In the genomic region with DNA sequence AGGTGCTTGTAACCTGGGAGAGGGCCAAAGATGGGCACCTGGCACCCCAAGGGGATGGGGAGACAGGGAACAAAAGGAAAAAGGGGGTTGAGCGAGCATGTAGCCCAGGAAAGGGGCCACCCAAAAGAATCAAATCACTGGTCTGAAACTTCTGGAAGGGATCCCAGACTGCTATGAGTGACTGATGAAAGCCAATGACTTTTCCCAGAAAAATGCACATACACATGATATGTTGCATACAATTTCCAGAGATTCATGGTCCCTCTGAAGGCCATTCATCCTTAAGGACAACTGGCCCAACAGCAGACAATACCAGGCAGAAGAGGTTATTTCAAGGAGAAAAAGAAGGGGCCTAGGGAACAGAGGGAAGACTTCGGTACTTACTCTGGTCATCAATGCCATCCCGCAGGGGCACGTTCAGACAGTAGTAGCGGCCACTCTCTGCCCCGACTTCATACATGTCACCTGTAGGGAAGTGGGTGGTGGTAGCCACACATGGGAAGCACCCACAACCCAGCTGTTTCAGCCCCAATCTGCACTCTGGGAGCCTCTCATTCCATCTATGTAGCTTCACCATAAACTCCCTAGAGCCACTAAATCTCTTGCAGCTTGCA, we compare ENCODE assay signal across 16 cellular contexts.
"Had no signal": no experiment of that assay in that cellular context is flagged by ENCODE, and none has a peak within 500 bp of the region (broad histone marks: within the 10 kb centered on the region; RNA-seq: fewer than 3 reads in every experiment).

No MANE protein-coding gene starts in this region.

- H3K36me3 ChIP-seq: uterus had no signal

- H3K4me1 ChIP-seq: uterus had no signal

- H3K27ac ChIP-seq: brain microvascular endothelial cell, tibial artery, uterus, WERI-Rb-1 had no signal

- DNase-seq: activated CD4-positive, alpha-beta T cell treated with anti-CD3 and anti-CD28 coated beads, Interleukin-2, amount 50 U/mL, for 48 hours; activated CD8-positive, alpha-beta memory T cell treated with anti-CD3 and anti-CD28 coated beads, Interleukin-2, amount 10 ng/mL, durations not matched to agents 7 days and 5 days; activated naive CD8-positive, alpha-beta T cell treated with anti-CD3 and anti-CD28 coated beads for 36 hours; activated T-cell treated with anti-CD3 and anti-CD28 coated beads, Interleukin-2, amount 50 U/mL, for 4 hours; brain microvascular endothelial cell; cortex of kidney; effector CD8-positive, alpha-beta T cell; mesendoderm; natural killer cell; posterior cingulate gyrus; retina; stimulated activated naive CD4-positive, alpha-beta T cell; tibial artery; uterus; WERI-Rb-1 had no signal

- H3K9me3 Mint-ChIP-seq: activated naive CD8-positive, alpha-beta T cell treated with anti-CD3 and anti-CD28 coated beads for 36 hours; activated T-cell treated with anti-CD3 and anti-CD28 coated beads, Interleukin-2, amount 50 U/mL, for 4 hours; natural killer cell; T-helper 1 cell treated with Interleukin-12 subunit alpha and Interleukin-12 subunit beta and Interleukin-4 antibody, amounts not matched to agents 30 μg/mL and 1 μg/mL, for 36 hours had no signal

- H3K27me3 Mint-ChIP-seq: activated CD8-positive, alpha-beta memory T cell treated with anti-CD3 and anti-CD28 coated beads, Interleukin-2, amount 10 ng/mL, durations not matched to agents 7 days and 5 days; activated naive CD8-positive, alpha-beta T cell treated with anti-CD3 and anti-CD28 coated beads for 36 hours had no signal

- ATAC-seq: activated CD8-positive, alpha-beta memory T cell treated with anti-CD3 and anti-CD28 coated beads, Interleukin-2, amount 10 ng/mL, durations not matched to agents 7 days and 5 days; activated T-cell treated with anti-CD3 and anti-CD28 coated beads, Interleukin-2, amount 50 U/mL, for 4 hours; natural killer cell had no signal

- H3K27ac Mint-ChIP-seq: activated CD8-positive, alpha-beta memory T cell treated with anti-CD3 and anti-CD28 coated beads, Interleukin-2, amount 10 ng/mL, durations not matched to agents 7 days and 5 days; activated naive CD8-positive, alpha-beta T cell treated with anti-CD3 and anti-CD28 coated beads for 36 hours; natural killer cell; T-helper 1 cell treated with Interleukin-12 subunit alpha and Interleukin-12 subunit beta and Interleukin-4 antibody, amounts not matched to agents 30 μg/mL and 1 μg/mL, for 36 hours had no signal

- H3K4me3 ChIP-seq: tibial artery, uterus had no signal

- H3K9me3 ChIP-seq: tibial artery, uterus had no signal

- H3K4me3 Mint-ChIP-seq: activated CD8-positive, alpha-beta memory T cell treated with anti-CD3 and anti-CD28 coated beads, Interleukin-2, amount 10 ng/mL, durations not matched to agents 7 days and 5 days; activated naive CD8-positive, alpha-beta T cell treated with anti-CD3 and anti-CD28 coated beads for 36 hours; activated T-cell treated with anti-CD3 and anti-CD28 coated beads, Interleukin-2, amount 50 U/mL, for 4 hours; natural killer cell; T-helper 1 cell treated with Interleukin-12 subunit alpha and Interleukin-12 subunit beta and Interleukin-4 antibody, amounts not matched to agents 30 μg/mL and 1 μg/mL, for 36 hours had no signal

- H3K27me3 ChIP-seq: brain microvascular endothelial cell, tibial artery, uterus had no signal

- H3K4me1 Mint-ChIP-seq: natural killer cell had no signal
